In the genomic region with DNA sequence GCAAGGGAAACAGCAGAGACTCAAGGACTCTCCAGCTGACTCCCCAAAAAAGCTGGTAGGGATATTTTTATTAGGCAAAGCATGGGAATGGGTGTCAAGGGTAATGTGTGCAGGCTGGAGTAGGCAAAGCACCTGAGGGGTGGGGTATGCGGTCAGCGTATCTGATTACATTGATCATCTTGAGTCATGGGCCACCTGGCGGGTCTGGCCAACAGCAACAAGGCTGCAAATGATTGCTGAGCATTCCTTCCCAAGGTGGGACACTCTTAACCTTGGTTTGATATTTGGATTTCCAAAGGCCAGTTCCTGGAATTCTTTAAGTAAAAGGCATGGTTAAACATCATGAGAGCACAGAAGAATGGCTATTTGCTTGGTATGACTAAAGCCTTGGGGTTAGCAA, we compare ENCODE assay signal across 22 cellular contexts. TPM values are rescaled to one million over a fixed set of nuclear protein-coding genes. Genes with fewer than 3 reads are reported as not detected.
DNase-seq lines count a peak whose midpoint lies in the region; ATAC-seq and TF ChIP-seq lines count a peak whose summit lies in the region.
"Had no signal": no experiment of that assay in that cellular context is flagged by ENCODE, and none has a peak within 500 bp of the region (broad histone marks: within the 10 kb centered on the region; RNA-seq: fewer than 3 reads in every experiment).

No MANE protein-coding gene starts in this region.

- POLR2A ChIA-PET in MCF 10A (lab: Yijun Ruan, JAX): interaction anchor here (0.7 kb wide), 1 partner anchor 30 kb away, joined by 6 read pairs; no protein-coding TSS in a partner anchor
- POLR2A ChIA-PET in activated CD4-positive, alpha-beta T cell treated with anti-CD3 and anti-CD28 coated beads for 36 hours (lab: Charles Lee): no interaction called here

- H3K27me3 ChIP-seq in breast epithelium (no peaks in the 10 kb centered on the region), RWPE2 (ENCODE audit: insufficient read depth, poor library complexity, severe bottlenecking) (no peaks in the 10 kb centered on the region), esophagus muscularis mucosa (no peaks in the 10 kb centered on the region)
- H3K27me3 ChIP-seq: BLaER1 treated with 17β-estradiol and CSF1 and Interleukin-3, amounts not matched to agents 10 nM and 100 nM had no signal

- no peaks in the 10 kb centered on the region for H3K9me3 ChIP-seq in breast epithelium
- H3K9me3 ChIP-seq in RWPE2 (ENCODE audit: severe bottlenecking): no peaks in the 10 kb centered on the region
- H3K9me3 ChIP-seq in esophagus muscularis mucosa: no peaks in the 10 kb centered on the region
- H3K9me3 ChIP-seq: BLaER1 treated with 17β-estradiol and CSF1 and Interleukin-3, amounts not matched to agents 10 nM and 100 nM; Caco-2 had no signal

- no peaks in the 10 kb centered on the region for H3K27me3 Mint-ChIP-seq in MCF 10A (ENCODE audit: insufficient read depth, unreplicated experiment)
- H3K27me3 Mint-ChIP-seq in type B pancreatic cell: peaks cover 6% of the 10 kb centered on the region
- H3K27me3 Mint-ChIP-seq in activated CD4-positive, alpha-beta T cell treated with anti-CD3 and anti-CD28 coated beads for 36 hours: peaks cover 3% of the 10 kb centered on the region

- H3K4me3 ChIP-seq in breast epithelium: no peak overlapping the region
- H3K4me3 ChIP-seq in RWPE2 (ENCODE audit: severe bottlenecking): no peak overlapping the region
- H3K4me3 ChIP-seq in esophagus muscularis mucosa: no peak overlapping the region
- H3K4me3 ChIP-seq: BLaER1 treated with 17β-estradiol and CSF1 and Interleukin-3, amounts not matched to agents 10 nM and 100 nM had no signal

- no peak overlapping the region for H3K27ac ChIP-seq in breast epithelium
- peak overlapping the region; percentile 96 for H3K27ac ChIP-seq in RWPE2 (ENCODE audit: poor library complexity, severe bottlenecking)
- H3K27ac ChIP-seq in esophagus muscularis mucosa (replicated peaks in 1 of 4): no peak overlapping the region
- H3K27ac ChIP-seq: 22Rv1; BLaER1 treated with 17β-estradiol and CSF1 and Interleukin-3, amounts not matched to agents 10 nM and 100 nM; HL-60 had no signal

- TF ChIP-seq CTCF in MCF 10A (IDR thresholded peaks at IDR 0.05; ENCODE audit: unreplicated experiment): no peak
- TF ChIP-seq CTCF in breast epithelium (IDR thresholded peaks at IDR 0.05): no peak
- TF ChIP-seq CTCF in RWPE2 (IDR thresholded peaks at IDR 0.05; ENCODE audit: poor library complexity, severe bottlenecking): no peak
- TF ChIP-seq CTCF in esophagus muscularis mucosa (IDR thresholded peaks at IDR 0.05): no peak
- no peak for TF ChIP-seq CTCF in type B pancreatic cell (conservative IDR thresholded peaks at IDR 0.05)

- DNase-seq in MCF 10A (ENCODE audit: unreplicated experiment): peak; percentile 56
- DNase-seq in breast epithelium (ENCODE audit: low spot score in 2 of 2): no peak
- peak; percentile 90 for DNase-seq in RWPE2 (ENCODE audit: low spot score)
- peak; percentile 62 for DNase-seq in esophagus muscularis mucosa (ENCODE audit: extremely low spot score)
- DNase-seq in type B pancreatic cell (ENCODE audit: extremely low spot score, unreplicated experiment): no peak
- no peak for DNase-seq in activated CD4-positive, alpha-beta T cell treated with anti-CD3 and anti-CD28 coated beads for 36 hours
- no peak for DNase-seq in mucosa of gallbladder (ENCODE audit: low spot score)
- DNase-seq: Caco-2; CD4-positive, alpha-beta memory T cell; DMS153; NCI-H1694; NCI-H2081; NCI-H2171 treated with DMSO at 0.1 percent for 48 hours; NCI-H524 treated with DMSO at 0.1 percent for 48 hours; NCI-H82; SHP77 had no signal

- H3K4me1 ChIP-seq in breast epithelium (no peaks in the 10 kb centered on the region), RWPE2 (ENCODE audit: insufficient read depth, poor library complexity, severe bottlenecking) (peaks cover 30% of the 10 kb centered on the region), esophagus muscularis mucosa (no peaks in the 10 kb centered on the region)
- H3K4me1 ChIP-seq: Caco-2 had no signal

- BruUV-seq in MCF 10A (replicated peaks; lab: Mats Ljungman, UMichigan): no TSS peak

- ATAC-seq in RWPE2 (ENCODE audit: low read depth) (peak; percentile 98), HG03280 (IDR thresholded peaks at IDR 0.05; ENCODE audit: unreplicated experiment) (no peak)
- no peak for ATAC-seq in activated CD4-positive, alpha-beta T cell treated with anti-CD3 and anti-CD28 coated beads for 36 hours

- TF ChIP-seq EP300 in esophagus muscularis mucosa (IDR thresholded peaks at IDR 0.05): no peak

- peaks cover 13% of the 10 kb centered on the region for H3K4me1 Mint-ChIP-seq in MCF 10A (ENCODE audit: insufficient read depth, unreplicated experiment)
- no peaks in the 10 kb centered on the region for H3K4me1 Mint-ChIP-seq in type B pancreatic cell (ENCODE audit: unreplicated experiment)
- H3K4me1 Mint-ChIP-seq in activated CD4-positive, alpha-beta T cell treated with anti-CD3 and anti-CD28 coated beads for 36 hours: no peaks in the 10 kb centered on the region
- H3K4me1 Mint-ChIP-seq: CD4-positive, alpha-beta memory T cell had no signal

- H3K27ac Mint-ChIP-seq in MCF 10A (ENCODE audit: low read depth, unreplicated experiment): peak overlapping the region; percentile 66
- peak overlapping the region; percentile 9 for H3K27ac Mint-ChIP-seq in type B pancreatic cell
- H3K27ac Mint-ChIP-seq in activated CD4-positive, alpha-beta T cell treated with anti-CD3 and anti-CD28 coated beads for 36 hours: no peak overlapping the region
- H3K27ac Mint-ChIP-seq: CD4-positive, alpha-beta memory T cell; IgD-negative memory B cell had no signal

- peaks cover 7% of the 10 kb centered on the region for H3K9me3 Mint-ChIP-seq in MCF 10A (ENCODE audit: unreplicated experiment)
- H3K9me3 Mint-ChIP-seq in type B pancreatic cell: no peaks in the 10 kb centered on the region
- no peaks in the 10 kb centered on the region for H3K9me3 Mint-ChIP-seq in activated CD4-positive, alpha-beta T cell treated with anti-CD3 and anti-CD28 coated beads for 36 hours (ENCODE audit: low read depth)
- H3K9me3 Mint-ChIP-seq: IgD-negative memory B cell had no signal

- no peak for TF ChIP-seq POLR2A in breast epithelium (IDR thresholded peaks at IDR 0.05)
- TF ChIP-seq POLR2A in esophagus muscularis mucosa (IDR thresholded peaks at IDR 0.05; ENCODE audit: low read depth): no peak

- H3K36me3 Mint-ChIP-seq in MCF 10A (ENCODE audit: insufficient read depth, unreplicated experiment) (no peaks in the 10 kb centered on the region), type B pancreatic cell (no peaks in the 10 kb centered on the region)
- no peaks in the 10 kb centered on the region for H3K36me3 Mint-ChIP-seq in activated CD4-positive, alpha-beta T cell treated with anti-CD3 and anti-CD28 coated beads for 36 hours (ENCODE audit: low read depth)
- H3K36me3 Mint-ChIP-seq: CD4-positive, alpha-beta memory T cell; IgD-negative memory B cell had no signal

- intact Hi-C loops in MCF 10A (cut with micrococcal nuclease) (no loop called here), breast epithelium (cut with DNase I; ENCODE audit: low total_unique reads) (no loop called here), esophagus muscularis mucosa (cut with DNase I) (no loop called here)
- intact Hi-C loops in activated CD4-positive, alpha-beta T cell treated with anti-CD3 and anti-CD28 coated beads for 36 hours (cut with DNase I, micrococcal nuclease): no loop called here

- no peaks in the 10 kb centered on the region for H3K36me3 ChIP-seq in breast epithelium
- H3K36me3 ChIP-seq in RWPE2 (ENCODE audit: low read depth): no peaks in the 10 kb centered on the region
- no peaks in the 10 kb centered on the region for H3K36me3 ChIP-seq in esophagus muscularis mucosa
- H3K36me3 ChIP-seq: BLaER1 treated with 17β-estradiol and CSF1 and Interleukin-3, amounts not matched to agents 10 nM and 100 nM had no signal

- H3K4me3 Mint-ChIP-seq in MCF 10A (ENCODE audit: unreplicated experiment) (no peak overlapping the region), type B pancreatic cell (no peak overlapping the region)
- no peak overlapping the region for H3K4me3 Mint-ChIP-seq in activated CD4-positive, alpha-beta T cell treated with anti-CD3 and anti-CD28 coated beads for 36 hours
- H3K4me3 Mint-ChIP-seq: CD4-positive, alpha-beta memory T cell; IgD-negative memory B cell had no signal

- 95% methylated on average over 3 of the region's 3 CpGs for WGBS in esophagus muscularis mucosa

- CTCF ChIA-PET in MCF 10A (lab: Yijun Ruan, JAX): interaction anchor here (0.6 to 2.0 kb wide), 3 partner anchors 9 to 30 kb away, joined by 3 to 10 read pairs (median 5); no protein-coding TSS in a partner anchor
- CTCF ChIA-PET in activated CD4-positive, alpha-beta T cell treated with anti-CD3 and anti-CD28 coated beads for 36 hours (lab: Charles Lee): interaction anchor here (0.6 kb wide), 1 partner anchor 535 kb away, joined by 3 read pairs; no protein-coding TSS in a partner anchor

RNA-seq across cellular contexts. Expression of a gene that starts 32.6 kb away (rescaled TPM):
- 23.8 and 28.9 TPM in 2 replicates for total RNA-seq in MCF 10A (2022)
- 1 to 10 TPM; 3.5 to 4.9 (median 4.0) TPM for total RNA-seq in breast epithelium
- total RNA-seq in esophagus muscularis mucosa: 10 to 100 TPM in 1 of 4 donors, 1 to 10 TPM in 3; 1.6 to 11.1 (median 2.7) TPM
- 8.3 and 51.3 TPM in 2 replicates for total RNA-seq in type B pancreatic cell (ENCODE audit: low replicate concordance)
- total RNA-seq in activated CD4-positive, alpha-beta T cell treated with anti-CD3 and anti-CD28 coated beads for 36 hours: under 1 TPM in 1 of 2 experiments, not detected in 1; 0.14 TPM
- 0.75 TPM for total RNA-seq in mucosa of gallbladder
- total RNA-seq: CD4-positive, alpha-beta memory T cell; H4 had no signal

Comparison
In these comparisons a context has a peak if more than half of its experiments do, and no peak if none do; other contexts are left out.
1. DNase-seq: peak in MCF 10A (single experiment), RWPE2 (single experiment) and esophagus muscularis mucosa (single experiment); none in breast epithelium (0 of 2), type B pancreatic cell (single experiment), activated CD4-positive, alpha-beta T cell treated with anti-CD3 and anti-CD28 coated beads for 36 hours (single experiment) and mucosa of gallbladder (single experiment).